7 cellular contexts compared by ENCODE assay signal in genomic region chr2:152468832-152469692, GRCh38.
DNase-seq lines count a peak whose midpoint lies in the region; ATAC-seq and TF ChIP-seq lines count a peak whose summit lies in the region.

No MANE protein-coding gene starts in this region.

- DNase-seq in PC-3 (peak; percentile 35), fibroblast of pulmonary artery (ENCODE audit: low read depth) (peak; percentile 45), smooth muscle cell (lab: John Stamatoyannopoulos, UW; ENCODE audit: unreplicated experiment) (no peak), vagina (ENCODE audit: extremely low spot score in 2 of 2) (no peak), NCI-H1694 (lab: John Stamatoyannopoulos, UW) (no peak)
- DNase-seq in activated naive CD8-positive, alpha-beta T cell treated with anti-CD3 and anti-CD28 coated beads for 36 hours: no peak

- H3K9me3 Mint-ChIP-seq in activated naive CD8-positive, alpha-beta T cell treated with anti-CD3 and anti-CD28 coated beads for 36 hours: no peaks in the 10 kb centered on the region

- H3K27me3 Mint-ChIP-seq in activated naive CD8-positive, alpha-beta T cell treated with anti-CD3 and anti-CD28 coated beads for 36 hours: no peaks in the 10 kb centered on the region

- H3K4me1 ChIP-seq in PC-3 (ENCODE audit: insufficient read depth, low read length) (peaks cover 49% of the 10 kb centered on the region), smooth muscle cell (ENCODE audit: low read depth) (peaks cover 65% of the 10 kb centered on the region), vagina (peaks cover 58% of the 10 kb centered on the region)

- H3K9ac ChIP-seq in PC-3 (ENCODE audit: low read length) (no peak overlapping the region), smooth muscle cell (ENCODE audit: low read depth) (no peak overlapping the region)

- H3K79me2 ChIP-seq in PC-3 (ENCODE audit: low read length) (peaks cover 63% of the 10 kb centered on the region), smooth muscle cell (ENCODE audit: low read depth) (peaks cover 58% of the 10 kb centered on the region)

- no peak overlapping the region for H3K27ac Mint-ChIP-seq in activated naive CD8-positive, alpha-beta T cell treated with anti-CD3 and anti-CD28 coated beads for 36 hours

- H3K9me3 ChIP-seq in PC-3 (ENCODE audit: low read length) (no peaks in the 10 kb centered on the region), smooth muscle cell (replicated peaks; ENCODE audit: low read depth) (no peaks in the 10 kb centered on the region), vagina (no peaks in the 10 kb centered on the region)

- H3K4me2 ChIP-seq in PC-3 (ENCODE audit: low read length): peak overlapping the region; percentile 34
- H3K4me2 ChIP-seq in smooth muscle cell: peak overlapping the region; percentile 54

- H4K20me1 ChIP-seq in PC-3 (ENCODE audit: low read length) (peaks cover 13% of the 10 kb centered on the region), smooth muscle cell (ENCODE audit: low read depth) (peaks cover 34% of the 10 kb centered on the region)

- POLR2A ChIA-PET in PC-3 (lab: Charles Lee; ENCODE audit: unreplicated experiment): no interaction called here

- ATAC-seq in HG02885 (IDR thresholded peaks at IDR 0.05; ENCODE audit: poor library complexity, unreplicated experiment) (peak; percentile 32), PC-3 (peak; percentile 29)

- no peak overlapping the region for H3K4me3 Mint-ChIP-seq in activated naive CD8-positive, alpha-beta T cell treated with anti-CD3 and anti-CD28 coated beads for 36 hours

- BruUV-seq in PC-3 (replicated peaks; lab: Mats Ljungman, UMichigan): no TSS peak

- no peaks in the 10 kb centered on the region for H3K36me3 ChIP-seq in PC-3 (ENCODE audit: low read depth, low read length)
- no peaks in the 10 kb centered on the region for H3K36me3 ChIP-seq in smooth muscle cell (ENCODE audit: low read depth)
- H3K36me3 ChIP-seq in vagina: no peaks in the 10 kb centered on the region

- intact Hi-C loops in PC-3 (cut with micrococcal nuclease): no loop called here
- intact Hi-C loops in vagina (cut with DNase I): no loop called here

- H2AFZ ChIP-seq in PC-3 (ENCODE audit: low read length) (no peak overlapping the region; the same call in 1 of the 2 replicates), smooth muscle cell (ENCODE audit: low read depth) (no peak overlapping the region)

- peak overlapping the region; percentile 12; the same call in 1 of the 2 replicates for H3K27ac ChIP-seq in PC-3 (ENCODE audit: low read length)
- H3K27ac ChIP-seq in smooth muscle cell (ENCODE audit: low read depth): peak overlapping the region; percentile 24
- H3K27ac ChIP-seq in vagina: no peak overlapping the region

- no peak overlapping the region for H3K4me3 ChIP-seq in PC-3 (ENCODE audit: low read length)
- peak overlapping the region; percentile 3 for H3K4me3 ChIP-seq in fibroblast of pulmonary artery (replicated peaks; ENCODE audit: low read depth, low read length)
- no peak overlapping the region for H3K4me3 ChIP-seq in smooth muscle cell
- no peak overlapping the region for H3K4me3 ChIP-seq in vagina

- H3K9me2 ChIP-seq in PC-3 (replicated peaks; ENCODE audit: low read length): no peaks in the 10 kb centered on the region

- CTCF ChIA-PET in PC-3 (lab: Charles Lee): no interaction called here

- TF ChIP-seq POLR2A in vagina (IDR thresholded peaks at IDR 0.05): no peak

- 0 out of 2 replicates have a peak, but pooled peaks have one; percentile 8 for TF ChIP-seq CTCF in PC-3 (conservative IDR thresholded peaks at IDR 0.05; ENCODE audit: low read depth, low read length)
- no peak for TF ChIP-seq CTCF in fibroblast of pulmonary artery (IDR thresholded peaks at IDR 0.05; ENCODE audit: low read length, missing control alignments)
- TF ChIP-seq CTCF in smooth muscle cell (IDR thresholded peaks at IDR 0.05; ENCODE audit: borderline replicate concordance, insufficient read depth, poor library complexity, severe bottlenecking): no peak
- no peak for TF ChIP-seq CTCF in vagina (IDR thresholded peaks at IDR 0.05)

- no peaks in the 10 kb centered on the region for H3F3A ChIP-seq in PC-3 (ENCODE audit: low read length, unreplicated experiment)
- peaks cover 11% of the 10 kb centered on the region for H3F3A ChIP-seq in smooth muscle cell (ENCODE audit: low read depth)

- WGBS in smooth muscle cell (ENCODE audit: low lambda C conversion rate): 53% methylated on average over 8 of the region's 8 CpGs

- H3K36me3 Mint-ChIP-seq in activated naive CD8-positive, alpha-beta T cell treated with anti-CD3 and anti-CD28 coated beads for 36 hours: no peaks in the 10 kb centered on the region

- H3K4me1 Mint-ChIP-seq in activated naive CD8-positive, alpha-beta T cell treated with anti-CD3 and anti-CD28 coated beads for 36 hours: peaks cover 6% of the 10 kb centered on the region

- H3K27me3 ChIP-seq in PC-3 (ENCODE audit: low read length): no peaks in the 10 kb centered on the region
- H3K27me3 ChIP-seq in smooth muscle cell (ENCODE audit: low read depth): no peaks in the 10 kb centered on the region
- no peaks in the 10 kb centered on the region for H3K27me3 ChIP-seq in vagina

Comparison
In these comparisons a context has a peak if more than half of its experiments do, and no peak if none do; other contexts are left out.
1. DNase-seq: peak in PC-3 (single experiment) and fibroblast of pulmonary artery (single experiment); none in smooth muscle cell (single experiment), vagina (0 of 2), activated naive CD8-positive, alpha-beta T cell treated with anti-CD3 and anti-CD28 coated beads for 36 hours (single experiment) and NCI-H1694 (single experiment).